ENCODE assay signal across 16 cellular contexts in genomic region chr2:72154386-72154785, GRCh38. TPM values are rescaled to one million over a fixed set of nuclear protein-coding genes. Genes with fewer than 3 reads are reported as not detected.
DNase-seq lines count a peak whose midpoint lies in the region; ATAC-seq and TF ChIP-seq lines count a peak whose summit lies in the region.
"Had no signal": no experiment of that assay in that cellular context is flagged by ENCODE, and none has a peak within 500 bp of the region (broad histone marks: within the 10 kb centered on the region; RNA-seq: fewer than 3 reads in every experiment).

No MANE protein-coding gene starts in this region.

- peaks cover 11 to 12% of the 10 kb centered on the region in 2 donors for H3K4me1 Mint-ChIP-seq in natural killer cell treated with Interleukin-12 subunit alpha and Interleukin-12 subunit beta and Interleukin-15 and Interleukin-18, amount 100 ng/mL, for 72 hours (ENCODE audit: low read depth in 2 of 2)
- H3K4me1 Mint-ChIP-seq in natural killer cell (peaks cover 11 to 13% of the 10 kb centered on the region in 2 donors), osteocyte (ENCODE audit: unreplicated experiment) (peaks cover 9% of the 10 kb centered on the region)

- peaks cover 4% of the 10 kb centered on the region for H3K36me3 Mint-ChIP-seq in natural killer cell treated with Interleukin-12 subunit alpha and Interleukin-12 subunit beta and Interleukin-15 and Interleukin-18, amount 100 ng/mL, for 72 hours
- H3K36me3 Mint-ChIP-seq in natural killer cell (no peaks in the 10 kb centered on the region), osteocyte (ENCODE audit: unreplicated experiment) (no peaks in the 10 kb centered on the region)
- H3K36me3 Mint-ChIP-seq: CD4-positive, CD25-positive, alpha-beta regulatory T cell had no signal

- TF ChIP-seq CTCF in natural killer cell (IDR thresholded peaks at IDR 0.05) (no peak), osteocyte (IDR thresholded peaks at IDR 0.05) (no peak)

- H3K27ac Mint-ChIP-seq in natural killer cell treated with Interleukin-12 subunit alpha and Interleukin-12 subunit beta and Interleukin-15 and Interleukin-18, amount 100 ng/mL, for 72 hours, result no peak overlapping the region
- H3K27ac Mint-ChIP-seq in natural killer cell, result no peak overlapping the region
- no peak overlapping the region for H3K27ac Mint-ChIP-seq in osteocyte (ENCODE audit: unreplicated experiment)
- H3K27ac Mint-ChIP-seq: CD4-positive, CD25-positive, alpha-beta regulatory T cell had no signal

- no peak for ATAC-seq in natural killer cell treated with Interleukin-12 subunit alpha and Interleukin-12 subunit beta and Interleukin-15 and Interleukin-18, amount 100 ng/mL, for 72 hours
- ATAC-seq in natural killer cell, result no peak
- ATAC-seq: GM12878, HCT116 had no signal

- DNase-seq in natural killer cell treated with Interleukin-12 subunit alpha and Interleukin-12 subunit beta and Interleukin-15 and Interleukin-18, amount 100 ng/mL, for 72 hours (ENCODE audit: low spot score), result peak; percentile 49
- DNase-seq in natural killer cell (no peak), islet precursor cell (peak; percentile 49), osteocyte (ENCODE audit: extremely low spot score, unreplicated experiment) (peak; percentile 77), RPMI8226 (no peak), foreskin melanocyte (no peak), NCI-H526 treated with DMSO at 0.1 percent for 48 hours (lab: John Stamatoyannopoulos, UW) (no peak)
- DNase-seq: CD4-positive, CD25-positive, alpha-beta regulatory T cell; MG63; NCI-H1092 treated with DMSO at 0.1 percent for 48 hours; NCI-H1930; NCI-H524; Right ventricle myocardium superior had no signal

- no peak overlapping the region for H3K4me3 Mint-ChIP-seq in natural killer cell treated with Interleukin-12 subunit alpha and Interleukin-12 subunit beta and Interleukin-15 and Interleukin-18, amount 100 ng/mL, for 72 hours
- no peak overlapping the region for H3K4me3 Mint-ChIP-seq in natural killer cell
- H3K4me3 Mint-ChIP-seq in osteocyte (ENCODE audit: unreplicated experiment), result no peak overlapping the region
- H3K4me3 Mint-ChIP-seq: CD4-positive, CD25-positive, alpha-beta regulatory T cell had no signal

- peaks cover 39 to 40% of the 10 kb centered on the region in 2 donors for H3K27me3 Mint-ChIP-seq in natural killer cell treated with Interleukin-12 subunit alpha and Interleukin-12 subunit beta and Interleukin-15 and Interleukin-18, amount 100 ng/mL, for 72 hours
- H3K27me3 Mint-ChIP-seq in natural killer cell (ENCODE audit: low read depth in 2 of 2), result peaks cover 30 to 33% of the 10 kb centered on the region in 2 donors
- peaks cover 43% of the 10 kb centered on the region for H3K27me3 Mint-ChIP-seq in osteocyte (ENCODE audit: unreplicated experiment)

- no peaks in the 10 kb centered on the region for H3K9me3 Mint-ChIP-seq in natural killer cell treated with Interleukin-12 subunit alpha and Interleukin-12 subunit beta and Interleukin-15 and Interleukin-18, amount 100 ng/mL, for 72 hours
- H3K9me3 Mint-ChIP-seq in natural killer cell (no peaks in the 10 kb centered on the region), osteocyte (ENCODE audit: unreplicated experiment) (no peaks in the 10 kb centered on the region)
- H3K9me3 Mint-ChIP-seq: CD4-positive, CD25-positive, alpha-beta regulatory T cell had no signal

- intact Hi-C loops in natural killer cell (cut with micrococcal nuclease), result loop anchor here (5.0 kb wide), 1 partner anchor 622 kb away; no protein-coding TSS in a partner anchor

RNA-seq across cellular contexts. Expression of gene CYP26B1, which starts 6.7 kb away (rescaled TPM):
- not detected for total RNA-seq in natural killer cell treated with Interleukin-12 subunit alpha and Interleukin-12 subunit beta and Interleukin-15 and Interleukin-18, amount 100 ng/mL, for 72 hours
- not detected for total RNA-seq in natural killer cell
- 0.89 and 1.3 TPM in 2 replicates for total RNA-seq in osteocyte
- total RNA-seq: CD4-positive, CD25-positive, alpha-beta regulatory T cell; G401; GM12878 had no signal

Comparison
In these comparisons a context has a peak if more than half of its experiments do, and no peak if none do; other contexts are left out.
1. DNase-seq: peak in natural killer cell treated with Interleukin-12 subunit alpha and Interleukin-12 subunit beta and Interleukin-15 and Interleukin-18, amount 100 ng/mL, for 72 hours (single experiment), islet precursor cell (single experiment) and osteocyte (single experiment); none in natural killer cell (single experiment), RPMI8226 (single experiment), foreskin melanocyte (single experiment) and NCI-H526 treated with DMSO at 0.1 percent for 48 hours (single experiment).